3 cellular contexts compared by ENCODE assay signal in the genomic region with DNA sequence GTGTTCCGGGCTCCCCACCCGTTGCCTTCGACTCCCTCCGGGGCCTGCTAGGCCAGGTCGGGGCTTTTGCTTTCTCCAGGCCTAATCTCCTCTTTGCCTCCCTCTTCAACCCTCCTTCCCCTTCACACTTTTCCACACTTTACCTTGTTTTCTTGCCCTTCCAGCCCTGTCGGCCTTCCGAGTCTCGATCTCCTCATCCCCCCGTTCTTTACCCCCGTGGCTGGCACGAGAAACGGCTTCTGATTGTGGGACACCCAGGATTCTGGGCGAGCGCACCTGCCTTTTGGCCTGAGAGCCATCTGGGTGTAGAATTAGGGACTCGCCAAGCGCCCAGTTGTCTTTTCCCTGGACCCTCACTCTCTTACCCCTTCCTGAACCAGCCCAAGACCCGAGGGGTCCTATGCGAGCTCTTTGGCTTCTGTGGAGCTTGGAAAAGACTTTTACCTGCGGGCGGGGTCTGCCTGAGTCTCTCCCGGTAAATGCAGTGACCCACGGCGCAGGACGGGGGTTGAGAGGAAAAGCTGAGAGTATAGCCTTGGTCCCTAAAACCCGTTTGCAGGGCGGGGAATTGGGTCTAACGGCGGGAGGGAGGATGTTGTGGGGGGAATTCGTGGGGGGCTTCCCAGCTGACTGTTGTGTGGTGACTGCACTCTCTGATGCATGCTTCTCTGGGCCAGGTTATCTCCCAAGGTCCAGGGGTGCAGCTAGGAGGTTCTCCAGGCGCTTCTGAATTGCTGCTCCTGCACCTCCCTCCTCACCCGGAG.
TF ChIP-seq lines count a peak whose summit lies in the region.

No MANE protein-coding gene starts in this region.

TF ChIP-seq in GM23338, 12 proteins besides CTCF, POLR2A, EP300 and RAD21 (continues in another document):
- TF ChIP-seq STAT1 (IDR thresholded peaks at IDR 0.05; ENCODE audit: unreplicated experiment): no peak
- TF ChIP-seq EZH2phosphoT487 (IDR thresholded peaks at IDR 0.05; ENCODE audit: unreplicated experiment): peak; percentile 66
- TF ChIP-seq, protein P1, sequence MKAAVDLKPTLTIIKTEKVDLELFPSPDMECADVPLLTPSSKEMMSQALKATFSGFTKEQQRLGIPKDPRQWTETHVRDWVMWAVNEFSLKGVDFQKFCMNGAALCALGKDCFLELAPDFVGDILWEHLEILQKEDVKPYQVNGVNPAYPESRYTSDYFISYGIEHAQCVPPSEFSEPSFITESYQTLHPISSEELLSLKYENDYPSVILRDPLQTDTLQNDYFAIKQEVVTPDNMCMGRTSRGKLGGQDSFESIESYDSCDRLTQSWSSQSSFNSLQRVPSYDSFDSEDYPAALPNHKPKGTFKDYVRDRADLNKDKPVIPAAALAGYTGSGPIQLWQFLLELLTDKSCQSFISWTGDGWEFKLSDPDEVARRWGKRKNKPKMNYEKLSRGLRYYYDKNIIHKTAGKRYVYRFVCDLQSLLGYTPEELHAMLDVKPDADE (IDR thresholded peaks at IDR 0.05): no peak
- TF ChIP-seq EZH2 (IDR thresholded peaks at IDR 0.05; ENCODE audit: low read depth, unreplicated experiment): peak; percentile 94
- no peak for TF ChIP-seq ZNF114 (CRISPR knock-in tag; IDR thresholded peaks at IDR 0.05)
- TF ChIP-seq CREB1 (CRISPR knock-in tag; IDR thresholded peaks at IDR 0.05; ENCODE audit: low read depth): no peak

TF ChIP-seq in H1, 55 proteins besides CTCF, POLR2A, EP300 and RAD21:
- TF ChIP-seq RNF2 (IDR thresholded peaks at IDR 0.05; ENCODE audit: borderline replicate concordance, low read depth, low read length, missing control alignments, poor library complexity, severe bottlenecking) (peak; percentile 79), BACH1 (IDR thresholded peaks at IDR 0.05; ENCODE audit: low read length) (no peak), GTF2F1 (IDR thresholded peaks at IDR 0.05; ENCODE audit: borderline replicate concordance, low read depth, low read length) (no peak), SUZ12 (IDR thresholded peaks at IDR 0.05; ENCODE audit: low read length) (peak; percentile 89), EZH2 (IDR thresholded peaks at IDR 0.05; ENCODE audit: low read depth, low read length, severe bottlenecking) (peak; percentile 84), SP1 (IDR thresholded peaks at IDR 0.05; ENCODE audit: low read depth, low read length) (no peak), EGR1 (IDR thresholded peaks at IDR 0.05; ENCODE audit: borderline replicate concordance, low read depth, low read length) (0 out of 2 replicates have a peak, but pooled peaks have one; percentile 11), CBX5 (IDR thresholded peaks at IDR 0.05; ENCODE audit: low read depth, low read length) (no peak), TCF12 (IDR thresholded peaks at IDR 0.05; ENCODE audit: low read depth, low read length) (no peak), CBX8 (IDR thresholded peaks at IDR 0.05; ENCODE audit: borderline replicate concordance, low read depth, low read length) (peak; percentile 56; the same call in 1 of the 2 replicates), SRF (IDR thresholded peaks at IDR 0.05; ENCODE audit: low read depth, low read length) (no peak), CTBP2 (IDR thresholded peaks at IDR 0.05; ENCODE audit: borderline replicate concordance, insufficient read depth, insufficient read length, low read length) (no peak)
- TF ChIP-seq, protein P2, sequence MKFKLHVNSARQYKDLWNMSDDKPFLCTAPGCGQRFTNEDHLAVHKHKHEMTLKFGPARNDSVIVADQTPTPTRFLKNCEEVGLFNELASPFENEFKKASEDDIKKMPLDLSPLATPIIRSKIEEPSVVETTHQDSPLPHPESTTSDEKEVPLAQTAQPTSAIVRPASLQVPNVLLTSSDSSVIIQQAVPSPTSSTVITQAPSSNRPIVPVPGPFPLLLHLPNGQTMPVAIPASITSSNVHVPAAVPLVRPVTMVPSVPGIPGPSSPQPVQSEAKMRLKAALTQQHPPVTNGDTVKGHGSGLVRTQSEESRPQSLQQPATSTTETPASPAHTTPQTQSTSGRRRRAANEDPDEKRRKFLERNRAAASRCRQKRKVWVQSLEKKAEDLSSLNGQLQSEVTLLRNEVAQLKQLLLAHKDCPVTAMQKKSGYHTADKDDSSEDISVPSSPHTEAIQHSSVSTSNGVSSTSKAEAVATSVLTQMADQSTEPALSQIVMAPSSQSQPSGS (IDR thresholded peaks at IDR 0.05; ENCODE audit: low read length): no peak

TF ChIP-seq in neural cell, 6 proteins besides CTCF, POLR2A, EP300 and RAD21:
- TF ChIP-seq EZH2 (IDR thresholded peaks at IDR 0.05; ENCODE audit: borderline replicate concordance, insufficient read depth, low read length, poor library complexity, severe bottlenecking) (peak; percentile 98), MXI1 (conservative IDR thresholded peaks at IDR 0.05; ENCODE audit: poor library complexity, severe bottlenecking) (no peak)
